Comparison of ENCODE assay signal across 23 cellular contexts in genomic region chr2:217367464-217367863, GRCh38.
DNase-seq lines count a peak whose midpoint lies in the region; ATAC-seq, FAIRE-seq and TF ChIP-seq lines count a peak whose summit lies in the region.
"Had no signal": no experiment of that assay in that cellular context is flagged by ENCODE, and none has a peak within 500 bp of the region (broad histone marks: within the 10 kb centered on the region; RNA-seq: fewer than 3 reads in every experiment).

No MANE protein-coding gene starts in this region.

- no peak overlapping the region for H3K4me3 ChIP-seq in choroid plexus epithelial cell (ENCODE audit: low read depth, low read length)
- H3K4me3 ChIP-seq in muscle layer of colon (ENCODE audit: low read depth in 1 of 2, low read length in 2 of 2): no peak overlapping the region
- H3K4me3 ChIP-seq in pancreas: no peak overlapping the region
- H3K4me3 ChIP-seq: body of pancreas, HAP-1 had no signal

- no peaks in the 10 kb centered on the region for H3K9me3 ChIP-seq in muscle layer of colon (ENCODE audit: low read length)
- no peaks in the 10 kb centered on the region for H3K9me3 ChIP-seq in pancreas
- H3K9me3 ChIP-seq: body of pancreas, Caco-2, HAP-1 had no signal

- TF ChIP-seq CTCF in choroid plexus epithelial cell (conservative IDR thresholded peaks at IDR 0.05; ENCODE audit: low read depth, low read length) (no peak), pancreas (IDR thresholded peaks at IDR 0.05) (no peak)

- H3K36me3 ChIP-seq in muscle layer of colon (ENCODE audit: insufficient read depth, low read length) (no peaks in the 10 kb centered on the region), pancreas (no peaks in the 10 kb centered on the region)
- H3K36me3 ChIP-seq: HAP-1 had no signal

- FAIRE-seq in pancreas (lab: Jason Lieb, UNC): no peak
- FAIRE-seq: G401.6 had no signal

- WGBS in pancreas, 2 donors: 91% methylated on average over 4 of the region's 4 CpGs

- intact Hi-C loops in pancreas (cut with DNase I): no loop called here

- H3K27ac ChIP-seq in muscle layer of colon (ENCODE audit: low read depth, low read length) (peak overlapping the region; percentile 43), pancreas (no peak overlapping the region)
- H3K27ac ChIP-seq: body of pancreas, KMS-11 had no signal

- DNase-seq in AG08396 (ENCODE audit: low spot score) (peak; percentile 17), M059J (ENCODE audit: low read depth) (peak; percentile 92), choroid plexus epithelial cell (ENCODE audit: low read depth) (peak; percentile 24), pancreas (no peak), 8988T (no peak)
- DNase-seq in stimulated activated CD4-positive, alpha-beta T cell treated with anti-CD3 and anti-CD28 coated beads, Interleukin-4, amount 100 ng/mL, for 1 hour: no peak
- DNase-seq: activated CD4-positive, alpha-beta memory T cell treated with anti-CD3 and anti-CD28 coated beads, Interleukin-2, amount 10 ng/mL, durations not matched to agents 7 days and 5 days; activated naive CD4-positive, alpha-beta T cell treated with anti-CD3 and anti-CD28 coated beads, Interleukin-2, amount 50 U/mL, for 16 hours; activated T-cell treated with anti-CD3 and anti-CD28 coated beads, Interleukin-2, amount 50 U/mL, for 1 hour; body of pancreas; Caco-2; dermis blood vessel endothelial cell; NCI-H1092; NCI-H2029 treated with DMSO at 0.1 percent for 48 hours; NCI-H446 treated with DMSO at 0.1 percent for 48 hours; NK-92 treated with Interleukin-12 subunit alpha and Interleukin-12 subunit beta, amount 100 ng/mL, for 24 hours; stimulated activated CD4-positive, alpha-beta T cell treated with anti-CD3 and anti-CD28 coated beads, Interleukin-12 subunit alpha, Interleukin-12 subunit beta, amount 100 ng/mL, for 4 hours had no signal

- H3K9ac ChIP-seq in muscle layer of colon (ENCODE audit: low read length): no peak overlapping the region
- H3K9ac ChIP-seq: KMS-11 had no signal

- H3K4me1 ChIP-seq in muscle layer of colon (ENCODE audit: insufficient read depth, low read length) (peaks cover 33% of the 10 kb centered on the region), pancreas (no peaks in the 10 kb centered on the region)
- H3K4me1 ChIP-seq: body of pancreas, HAP-1 had no signal

- no peak for ATAC-seq in HG03469 (IDR thresholded peaks at IDR 0.05; ENCODE audit: unreplicated experiment)
- ATAC-seq in pancreas: no peak
- ATAC-seq: body of pancreas, WTC11 had no signal

- H3K27me3 ChIP-seq in muscle layer of colon (ENCODE audit: control insufficient read depth in 1 of 2, insufficient read depth in 2 of 2, low read length in 2 of 2) (no peaks in the 10 kb centered on the region), pancreas (no peaks in the 10 kb centered on the region)
- H3K27me3 ChIP-seq: body of pancreas had no signal

Comparison
In these comparisons a context has a peak if more than half of its experiments do, and no peak if none do; other contexts are left out.
1. DNase-seq: peak in AG08396 (single experiment), M059J (single experiment) and choroid plexus epithelial cell (single experiment); none in pancreas (0 of 6), 8988T (single experiment) and stimulated activated CD4-positive, alpha-beta T cell treated with anti-CD3 and anti-CD28 coated beads, Interleukin-4, amount 100 ng/mL, for 1 hour (single experiment).